Comparison of ENCODE assay signal across 8 cellular contexts in genomic region chr21:38853421-38853919, GRCh38.
DNase-seq lines count a peak whose midpoint lies in the region; ATAC-seq lines count a peak whose summit lies in the region.

No MANE protein-coding gene starts in this region.

- peak; percentile 83 for ATAC-seq in GM18520 (IDR thresholded peaks at IDR 0.05; ENCODE audit: unreplicated experiment)
- peak; percentile 76 for ATAC-seq in HG03097 (IDR thresholded peaks at IDR 0.05; ENCODE audit: low FRiP score, unreplicated experiment)

- DNase-seq in RKO (ENCODE audit: low spot score): peak; percentile 79
- DNase-seq in iPS-NIHi11 (ENCODE audit: low spot score): peak; percentile 33
- DNase-seq in T-helper 1 cell: no peak
- no peak for DNase-seq in stimulated activated CD8-positive, alpha-beta memory T cell treated with anti-CD3 and anti-CD28 coated beads, Interleukin-4, amount 100 ng/mL, for 48 hours
- DNase-seq in middle frontal gyrus (ENCODE audit: extremely low spot score, low spot score): no peak
- DNase-seq in NCI-H2171 (lab: John Stamatoyannopoulos, UW): no peak

Comparison
In these comparisons a context has a peak if more than half of its experiments do, and no peak if none do; other contexts are left out.
1. DNase-seq: peak in RKO (single experiment) and iPS-NIHi11 (single experiment); none in T-helper 1 cell (0 of 5), stimulated activated CD8-positive, alpha-beta memory T cell treated with anti-CD3 and anti-CD28 coated beads, Interleukin-4, amount 100 ng/mL, for 48 hours (single experiment), middle frontal gyrus (single experiment) and NCI-H2171 (single experiment).